ENCODE assay signal across 10 cellular contexts in genomic region chr15:90362936-90363212, GRCh38. TPM values are rescaled to one million over a fixed set of nuclear protein-coding genes. Genes with fewer than 3 reads are reported as not detected.
DNase-seq lines count a peak whose midpoint lies in the region; ATAC-seq and TF ChIP-seq lines count a peak whose summit lies in the region.
"Had no signal": no experiment of that assay in that cellular context is flagged by ENCODE, and none has a peak within 500 bp of the region (broad histone marks: within the 10 kb centered on the region; RNA-seq: fewer than 3 reads in every experiment).

No MANE protein-coding gene starts in this region.

- peak; percentile 85 for DNase-seq in AG08395 (ENCODE audit: low spot score)
- peak; percentile 26 for DNase-seq in OCI-M1 (lab: John Stamatoyannopoulos, UW)
- DNase-seq in epithelial cell of esophagus (ENCODE audit: low read depth) = peak; percentile 72
- DNase-seq in natural killer cell = no peak
- no peak for DNase-seq in NCI-H2227 treated with DMSO at 0.1 percent for 48 hours (lab: John Stamatoyannopoulos, UW)
- no peak for DNase-seq in HK-2 (ENCODE audit: unreplicated experiment)
- DNase-seq in SHP77 (lab: John Stamatoyannopoulos, UW) = no peak
- DNase-seq: cerebellar nuclear complex, DMS53 had no signal

- H3K9me3 Mint-ChIP-seq in natural killer cell = no peaks in the 10 kb centered on the region

- H3K4me1 Mint-ChIP-seq in natural killer cell = peaks cover 24 to 36% of the 10 kb centered on the region in 2 donors

- TF ChIP-seq CTCF in epithelial cell of esophagus (IDR thresholded peaks at IDR 0.05; ENCODE audit: insufficient read depth, low read depth, low read length, missing control alignments) (no peak), natural killer cell (IDR thresholded peaks at IDR 0.05) (no peak)

- H3K4me3 Mint-ChIP-seq in natural killer cell = peak overlapping the region; percentile 9

- ATAC-seq in natural killer cell (peak in 1 of 3 donors; percentile 46), GM19023 (IDR thresholded peaks at IDR 0.05; ENCODE audit: unreplicated experiment) (no peak)

- intact Hi-C loops in natural killer cell (cut with micrococcal nuclease) = loop anchor here (1.0 to 5.0 kb wide), 6 partner anchors 14 to 119 kb away; no protein-coding TSS in a partner anchor

- H3K4me3 ChIP-seq in epithelial cell of esophagus (ENCODE audit: low read length) = no peak overlapping the region

- peak overlapping the region; percentile 64 to 78 for H3K27ac Mint-ChIP-seq in natural killer cell

- no peaks in the 10 kb centered on the region for H3K36me3 Mint-ChIP-seq in natural killer cell

- no peaks in the 10 kb centered on the region for H3K27me3 Mint-ChIP-seq in natural killer cell (ENCODE audit: low read depth in 2 of 2)

RNA-seq across cellular contexts. Expression of gene ZNF774, which starts 10.8 kb away (rescaled TPM):
- total RNA-seq in natural killer cell = under 1 TPM; 0.34 to 0.70 (median 0.47) TPM

RNA-seq across cellular contexts. Expression of gene IQGAP1, which starts 25.2 kb away (rescaled TPM):
- 100 to 1,000 TPM; 431 to 493 (median 446) TPM for total RNA-seq in natural killer cell

Comparison
In these comparisons a context has a peak if more than half of its experiments do, and no peak if none do; other contexts are left out.
1. DNase-seq: peak in AG08395 (single experiment), OCI-M1 (single experiment) and epithelial cell of esophagus (single experiment); none in natural killer cell (single experiment), NCI-H2227 treated with DMSO at 0.1 percent for 48 hours (single experiment), HK-2 (single experiment) and SHP77 (0 of 2).